ENCODE assay signal across 8 cellular contexts in the genomic region with DNA sequence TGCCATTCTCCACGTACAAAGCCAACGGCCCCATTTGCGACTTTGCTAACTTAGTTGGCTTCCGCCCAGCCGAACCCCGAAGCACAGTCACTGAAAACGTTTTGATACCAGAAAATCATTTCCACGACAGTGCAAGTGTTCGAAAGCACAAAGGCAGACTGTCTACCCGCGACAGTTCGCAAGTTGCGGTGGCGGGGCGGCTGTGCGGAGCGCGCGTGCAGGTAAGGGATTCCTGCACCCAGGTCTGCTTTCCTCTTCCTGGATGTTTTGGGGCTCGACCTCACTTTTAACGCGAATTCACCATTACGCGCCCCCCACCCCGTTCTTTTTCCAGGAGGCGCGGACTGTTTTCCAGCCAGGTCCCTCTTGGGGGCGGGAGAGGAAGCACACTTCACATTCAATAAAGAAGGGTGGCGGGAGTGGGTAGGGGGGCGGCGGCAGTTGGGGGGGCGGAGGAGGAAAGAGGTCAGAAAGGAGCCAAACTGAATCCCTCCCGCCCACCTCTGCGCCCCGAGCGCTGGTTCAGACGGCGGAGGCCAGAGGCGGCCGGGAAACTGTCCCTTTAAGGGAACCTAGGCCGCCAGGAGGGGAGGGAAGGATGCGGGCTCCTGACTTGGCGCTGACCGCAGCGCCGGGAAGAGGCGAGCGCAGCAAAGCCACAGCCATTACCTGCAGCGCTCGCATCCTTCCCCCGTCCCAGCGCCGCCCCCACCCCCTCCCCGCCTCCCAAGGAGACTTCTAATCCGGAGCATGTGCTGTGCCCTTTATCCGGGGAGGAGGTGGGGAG.
A peak's percentile ranks its signal among the peaks of the same experiment; 100 is the strongest.
DNase-seq lines count a peak whose midpoint lies in the region; ATAC-seq, FAIRE-seq and TF ChIP-seq lines count a peak whose summit lies in the region.

No MANE protein-coding gene starts in this region.

- no peak for FAIRE-seq in GM12878 (lab: Jason Lieb, UNC)

- intact Hi-C loops in GM12878 (cut with micrococcal nuclease; ENCODE audit: unreplicated experiment) (loop anchor here (5.0 kb wide), 1 partner anchor 116 kb away; no protein-coding TSS in a partner anchor), sciatic nerve (cut with DNase I) (no loop called here)

- TF ChIP-seq CTCF in 22Rv1 (IDR thresholded peaks at IDR 0.05) (peak; percentile 34; the same call in 1 of the 2 replicates), GM12878 (IDR thresholded peaks at IDR 0.05 in 2 of 3, conservative IDR thresholded peaks at IDR 0.05 in 1 of 3; ENCODE audit: control insufficient read depth in 2 of 3, extremely low read depth in 1 of 3, insufficient read depth in 1 of 3, low read depth in 3 of 3, low read length in 3 of 3) (no peak)

- H3K27me3 ChIP-seq in GM12878 (replicated peaks in 1 of 2; ENCODE audit: control insufficient read depth in 2 of 2, insufficient read depth in 2 of 2, low read length in 1 of 2) (peaks cover 7 to 41% of the 10 kb centered on the region in 2 experiments), iPS-15b (ENCODE audit: control insufficient read depth, insufficient read depth, low read length) (peaks cover 69% of the 10 kb centered on the region)

- in situ Hi-C loops in GM12878 (cut with MboI): no loop called here

- no peaks in the 10 kb centered on the region for H3K36me3 ChIP-seq in GM12878 (ENCODE audit: control insufficient read depth in 2 of 2, insufficient read depth in 2 of 2, low read length in 1 of 2)
- no peaks in the 10 kb centered on the region for H3K36me3 ChIP-seq in iPS-15b (ENCODE audit: control insufficient read depth, insufficient read depth, low read length)

- no peak for TF ChIP-seq EP300 in GM12878 (IDR thresholded peaks at IDR 0.05; ENCODE audit: borderline replicate concordance in 1 of 2, control insufficient read depth in 1 of 2, low read depth in 2 of 2, low read length in 2 of 2)

- H3K4me3 ChIP-seq in GM12878 (peak overlapping the region; percentile 69; the same call in 1 of the 2 replicates), iPS-15b (ENCODE audit: low read depth, low read length) (peak overlapping the region; percentile 66)

- SMC1A ChIA-PET in GM12878 (lab: Charles Lee; ENCODE audit: uncharacterized antibody, unreplicated experiment): no interaction called here

- no peaks in the 10 kb centered on the region for H4K20me1 ChIP-seq in GM12878 (ENCODE audit: control insufficient read depth, insufficient read depth)

- CTCF ChIA-PET in GM12878 (lab: Yijun Ruan, JAX): interaction anchor here (1.0 kb wide), 1 partner anchor 250 kb away, joined by 3 read pairs; no protein-coding TSS in a partner anchor

- DNase-seq in NCI-H2196 (lab: John Stamatoyannopoulos, UW; ENCODE audit: unreplicated experiment) (peak; percentile 76), GM12878 (ENCODE audit: low read depth, low spot score) (no peak), sciatic nerve (ENCODE audit: low spot score) (peak; percentile 70)
- no peak for DNase-seq in activated CD8-positive, alpha-beta memory T cell treated with anti-CD3 and anti-CD28 coated beads for 24 hours

- TF ChIP-seq POLR2A in GM12878 (IDR thresholded peaks at IDR 0.05; ENCODE audit: low read depth, low read length): no peak

- 6% methylated on average over 36 of the region's 56 CpGs for WGBS in GM12878 (ENCODE audit: insufficient coverage, insufficient replicate concordance, low lambda C conversion rate, missing lambda C conversion rate)

- RAD21 ChIA-PET in GM12878 (lab: Charles Lee; ENCODE audit: unreplicated experiment): no interaction called here

- no peak for TF ChIP-seq RAD21 in GM12878 (IDR thresholded peaks at IDR 0.05; ENCODE audit: insufficient read depth, low read depth, low read length)

- peak overlapping the region; percentile 87 for H3K27ac ChIP-seq in 22Rv1
- H3K27ac ChIP-seq in GM12878 (ENCODE audit: control insufficient read depth, insufficient read depth): no peak overlapping the region

- no peaks in the 10 kb centered on the region for H3K79me2 ChIP-seq in GM12878 (ENCODE audit: control insufficient read depth, insufficient read depth, low read length)

- BruUV-seq in GM12878 (replicated peaks; lab: Mats Ljungman, UMichigan): no TSS peak

- H3K4me1 ChIP-seq in GM12878 (ENCODE audit: control insufficient read depth, insufficient read depth, low read length) (no peaks in the 10 kb centered on the region; the same call in 1 of the 2 replicates), iPS-15b (ENCODE audit: control insufficient read depth, insufficient read depth, low read length) (peaks cover 8% of the 10 kb centered on the region)

- no peaks in the 10 kb centered on the region for H3K9me3 ChIP-seq in GM12878 (replicated peaks; ENCODE audit: control insufficient read depth, insufficient read depth, low read length)
- no peaks in the 10 kb centered on the region for H3K9me3 ChIP-seq in iPS-15b (ENCODE audit: control insufficient read depth, insufficient read depth, low read length)

- H3K4me2 ChIP-seq in GM12878 (ENCODE audit: control insufficient read depth, insufficient read depth): peak overlapping the region; percentile 74

- no peak overlapping the region for H3K9ac ChIP-seq in GM12878 (ENCODE audit: control insufficient read depth, insufficient read depth, low read length)
- no peak overlapping the region for H3K9ac ChIP-seq in iPS-15b (ENCODE audit: low read depth, low read length)

- POLR2A ChIA-PET in GM12878 (lab: Charles Lee): interaction anchor here (0.7 kb wide), 1 partner anchor 1694 kb away, joined by 3 read pairs; no protein-coding TSS in a partner anchor

- no peak overlapping the region for H2AFZ ChIP-seq in GM12878 (ENCODE audit: control insufficient read depth, low read depth, low read length)

- ATAC-seq in GM18511 (IDR thresholded peaks at IDR 0.05; ENCODE audit: unreplicated experiment) (peak; percentile 24), GM12878 (peak; percentile 25; the same call in 2 of the 3 replicates), sciatic nerve (peak; percentile 87), HG03565 (IDR thresholded peaks at IDR 0.05; ENCODE audit: unreplicated experiment) (no peak)

TF ChIP-seq in GM12878, 131 proteins besides CTCF, POLR2A, EP300 and RAD21 (continues in another document):
- TF ChIP-seq WRNIP1 (IDR thresholded peaks at IDR 0.05; ENCODE audit: borderline replicate concordance, low read depth, low read length): no peak
- TF ChIP-seq, protein P1, sequence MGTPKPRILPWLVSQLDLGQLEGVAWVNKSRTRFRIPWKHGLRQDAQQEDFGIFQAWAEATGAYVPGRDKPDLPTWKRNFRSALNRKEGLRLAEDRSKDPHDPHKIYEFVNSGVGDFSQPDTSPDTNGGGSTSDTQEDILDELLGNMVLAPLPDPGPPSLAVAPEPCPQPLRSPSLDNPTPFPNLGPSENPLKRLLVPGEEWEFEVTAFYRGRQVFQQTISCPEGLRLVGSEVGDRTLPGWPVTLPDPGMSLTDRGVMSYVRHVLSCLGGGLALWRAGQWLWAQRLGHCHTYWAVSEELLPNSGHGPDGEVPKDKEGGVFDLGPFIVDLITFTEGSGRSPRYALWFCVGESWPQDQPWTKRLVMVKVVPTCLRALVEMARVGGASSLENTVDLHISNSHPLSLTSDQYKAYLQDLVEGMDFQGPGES (IDR thresholded peaks at IDR 0.05): no peak
- TF ChIP-seq SMC3 (IDR thresholded peaks at IDR 0.05; ENCODE audit: borderline replicate concordance, low read length): no peak
- no peak for TF ChIP-seq PAX8 (IDR thresholded peaks at IDR 0.05)
- TF ChIP-seq, protein P2, sequence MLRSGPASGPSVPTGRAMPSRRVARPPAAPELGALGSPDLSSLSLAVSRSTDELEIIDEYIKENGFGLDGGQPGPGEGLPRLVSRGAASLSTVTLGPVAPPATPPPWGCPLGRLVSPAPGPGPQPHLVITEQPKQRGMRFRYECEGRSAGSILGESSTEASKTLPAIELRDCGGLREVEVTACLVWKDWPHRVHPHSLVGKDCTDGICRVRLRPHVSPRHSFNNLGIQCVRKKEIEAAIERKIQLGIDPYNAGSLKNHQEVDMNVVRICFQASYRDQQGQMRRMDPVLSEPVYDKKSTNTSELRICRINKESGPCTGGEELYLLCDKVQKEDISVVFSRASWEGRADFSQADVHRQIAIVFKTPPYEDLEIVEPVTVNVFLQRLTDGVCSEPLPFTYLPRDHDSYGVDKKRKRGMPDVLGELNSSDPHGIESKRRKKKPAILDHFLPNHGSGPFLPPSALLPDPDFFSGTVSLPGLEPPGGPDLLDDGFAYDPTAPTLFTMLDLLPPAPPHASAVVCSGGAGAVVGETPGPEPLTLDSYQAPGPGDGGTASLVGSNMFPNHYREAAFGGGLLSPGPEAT (IDR thresholded peaks at IDR 0.05; ENCODE audit: low read depth): no peak
- TF ChIP-seq, protein P3, sequence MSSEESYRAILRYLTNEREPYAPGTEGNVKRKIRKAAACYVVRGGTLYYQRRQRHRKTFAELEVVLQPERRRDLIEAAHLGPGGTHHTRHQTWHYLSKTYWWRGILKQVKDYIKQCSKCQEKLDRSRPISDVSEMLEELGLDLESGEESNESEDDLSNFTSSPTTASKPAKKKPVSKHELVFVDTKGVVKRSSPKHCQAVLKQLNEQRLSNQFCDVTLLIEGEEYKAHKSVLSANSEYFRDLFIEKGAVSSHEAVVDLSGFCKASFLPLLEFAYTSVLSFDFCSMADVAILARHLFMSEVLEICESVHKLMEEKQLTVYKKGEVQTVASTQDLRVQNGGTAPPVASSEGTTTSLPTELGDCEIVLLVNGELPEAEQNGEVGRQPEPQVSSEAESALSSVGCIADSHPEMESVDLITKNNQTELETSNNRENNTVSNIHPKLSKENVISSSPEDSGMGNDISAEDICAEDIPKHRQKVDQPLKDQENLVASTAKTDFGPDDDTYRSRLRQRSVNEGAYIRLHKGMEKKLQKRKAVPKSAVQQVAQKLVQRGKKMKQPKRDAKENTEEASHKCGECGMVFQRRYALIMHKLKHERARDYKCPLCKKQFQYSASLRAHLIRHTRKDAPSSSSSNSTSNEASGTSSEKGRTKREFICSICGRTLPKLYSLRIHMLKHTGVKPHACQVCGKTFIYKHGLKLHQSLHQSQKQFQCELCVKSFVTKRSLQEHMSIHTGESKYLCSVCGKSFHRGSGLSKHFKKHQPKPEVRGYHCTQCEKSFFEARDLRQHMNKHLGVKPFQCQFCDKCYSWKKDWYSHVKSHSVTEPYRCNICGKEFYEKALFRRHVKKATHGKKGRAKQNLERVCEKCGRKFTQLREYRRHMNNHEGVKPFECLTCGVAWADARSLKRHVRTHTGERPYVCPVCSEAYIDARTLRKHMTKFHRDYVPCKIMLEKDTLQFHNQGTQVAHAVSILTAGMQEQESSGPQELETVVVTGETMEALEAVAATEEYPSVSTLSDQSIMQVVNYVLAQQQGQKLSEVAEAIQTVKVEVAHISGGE (CRISPR knock-in tag; IDR thresholded peaks at IDR 0.05): no peak

Comparison
In these comparisons a context has a peak if more than half of its experiments do, and no peak if none do; other contexts are left out.
1. DNase-seq: peak in NCI-H2196 (single experiment) and sciatic nerve (single experiment); none in GM12878 (single experiment) and activated CD8-positive, alpha-beta memory T cell treated with anti-CD3 and anti-CD28 coated beads for 24 hours (single experiment).